ENCODE assay signal across 6 cellular contexts in genomic region chr21:20519076-20519475, GRCh38.
"Had no signal": no experiment of that assay in that cellular context is flagged by ENCODE, and none has a peak within 500 bp of the region (broad histone marks: within the 10 kb centered on the region; RNA-seq: fewer than 3 reads in every experiment).

No MANE protein-coding gene starts in this region.

- H3K27ac ChIP-seq: HL-60, KMS-11 had no signal

- H3K9ac ChIP-seq: KMS-11 had no signal

- H3K4me2 ChIP-seq: KMS-11 had no signal

- FAIRE-seq: HTR-8/SVneo had no signal

- DNase-seq: IMR-90, KBM-7, KG1 had no signal
